Comparison of ENCODE assay signal across 22 cellular contexts in the genomic region with DNA sequence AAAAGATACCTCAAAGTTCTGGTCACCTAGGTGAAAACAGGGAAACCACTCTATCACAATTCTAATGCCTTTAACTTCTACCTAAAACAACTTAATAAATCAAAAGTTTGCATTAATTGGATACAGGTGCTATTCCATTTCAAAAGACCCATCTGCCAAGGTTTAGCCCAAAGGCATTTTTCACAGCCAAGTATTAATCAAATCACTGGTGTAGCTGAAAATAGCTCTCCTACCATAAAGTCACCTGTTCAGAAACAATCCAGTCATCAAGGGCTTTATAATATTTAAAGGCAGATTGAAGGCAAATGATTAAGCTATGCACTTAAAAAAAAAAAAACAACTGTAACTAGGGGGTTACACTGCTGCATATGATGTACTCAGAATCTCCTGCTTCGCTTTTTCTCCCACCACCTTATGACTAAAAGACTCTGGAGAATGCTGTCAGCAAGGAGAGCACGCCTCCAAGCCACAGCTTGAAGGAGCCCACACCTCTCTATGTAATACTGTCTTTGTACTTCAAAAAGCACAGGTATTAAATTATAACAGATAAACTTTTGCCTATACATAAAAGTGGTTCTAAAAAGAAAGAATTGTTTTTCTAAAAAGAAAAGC. TPM values are rescaled to one million over a fixed set of nuclear protein-coding genes. Genes with fewer than 3 reads are reported as not detected.
A peak's percentile ranks its signal among the peaks of the same experiment; 100 is the strongest.
DNase-seq lines count a peak whose midpoint lies in the region; ATAC-seq lines count a peak whose summit lies in the region.
"Had no signal": no experiment of that assay in that cellular context is flagged by ENCODE, and none has a peak within 500 bp of the region (broad histone marks: within the 10 kb centered on the region; RNA-seq: fewer than 3 reads in every experiment).

No MANE protein-coding gene starts in this region.

- H3K9me3 Mint-ChIP-seq in activated T-cell treated with anti-CD3 and anti-CD28 coated beads, Interleukin-2, amount 50 U/mL, for 4 hours = no peaks in the 10 kb centered on the region
- H3K9me3 Mint-ChIP-seq in central memory CD8-positive, alpha-beta T cell = no peaks in the 10 kb centered on the region
- H3K9me3 Mint-ChIP-seq in T-helper 2 cell treated with Interferon-gamma antibody and Interleukin-4, amounts not matched to agents 5 μg/mL and 100 μg/mL, for 36 hours = peaks cover 2% of the 10 kb centered on the region
- H3K9me3 Mint-ChIP-seq: activated naive CD4-positive, alpha-beta T cell treated with anti-CD3 and anti-CD28 coated beads for 36 hours had no signal

- DNase-seq in activated T-cell treated with anti-CD3 and anti-CD28 coated beads, Interleukin-2, amount 50 U/mL, for 4 hours = no peak
- no peak for DNase-seq in activated T-cell treated with anti-CD3 and anti-CD28 coated beads, Interleukin-2, amount 50 U/mL, for 48 hours
- DNase-seq in central memory CD8-positive, alpha-beta T cell (ENCODE audit: low spot score in 2 of 2) = no peak
- DNase-seq in renal cortical epithelial cell (ENCODE audit: low read depth) (peak; percentile 23), NCI-H187 (lab: John Stamatoyannopoulos, UW) (no peak)
- DNase-seq in T-helper 2 cell treated with Interferon-gamma antibody and Interleukin-4, amounts not matched to agents 5 μg/mL and 100 μg/mL, for 36 hours (ENCODE audit: low spot score) = no peak
- DNase-seq: activated naive CD4-positive, alpha-beta T cell treated with anti-CD3 and anti-CD28 coated beads for 36 hours; body of pancreas; IMR-90; left colon; MM.1S; mucosa of descending colon; NCI-H1694 treated with DMSO at 0.1 percent for 48 hours; NCI-H446 treated with DMSO at 0.1 percent for 48 hours; sigmoid colon; SW 1271; uterus had no signal

- H3K4me1 ChIP-seq in HUES48 (ENCODE audit: control insufficient read depth, insufficient read depth, low read length) = peaks cover 54% of the 10 kb centered on the region
- H3K4me1 ChIP-seq: uterus had no signal

- peak overlapping the region; percentile 49 for H3K27ac ChIP-seq in HUES48 (ENCODE audit: low read depth, low read length)
- H3K27ac ChIP-seq: body of pancreas, gastroesophageal sphincter, sigmoid colon had no signal

- ATAC-seq in activated T-cell treated with anti-CD3 and anti-CD28 coated beads, Interleukin-2, amount 50 U/mL, for 4 hours = peak; percentile 68 to 70
- ATAC-seq in central memory CD8-positive, alpha-beta T cell (replicated peaks; ENCODE audit: extremely low read depth, poor library complexity, severe bottlenecking) = no peak
- ATAC-seq in GM19035 (IDR thresholded peaks at IDR 0.05; ENCODE audit: unreplicated experiment) = no peak
- ATAC-seq: body of pancreas, esophagus mucosa, gastroesophageal sphincter, left colon, mucosa of descending colon had no signal

- no peaks in the 10 kb centered on the region for H3K27me3 ChIP-seq in HUES48 (ENCODE audit: control insufficient read depth, insufficient read depth, low read length)
- H3K27me3 ChIP-seq: body of pancreas, gastroesophageal sphincter, sigmoid colon, uterus had no signal

- peak overlapping the region; percentile 7 for H3K4me3 Mint-ChIP-seq in activated T-cell treated with anti-CD3 and anti-CD28 coated beads, Interleukin-2, amount 50 U/mL, for 4 hours
- H3K4me3 Mint-ChIP-seq in central memory CD8-positive, alpha-beta T cell = no peak overlapping the region
- no peak overlapping the region for H3K4me3 Mint-ChIP-seq in T-helper 2 cell treated with Interferon-gamma antibody and Interleukin-4, amounts not matched to agents 5 μg/mL and 100 μg/mL, for 36 hours
- H3K4me3 Mint-ChIP-seq: activated naive CD4-positive, alpha-beta T cell treated with anti-CD3 and anti-CD28 coated beads for 36 hours had no signal

- H3K9me3 ChIP-seq in HUES48 (ENCODE audit: control insufficient read depth, insufficient read depth, low read length) = no peaks in the 10 kb centered on the region
- H3K9me3 ChIP-seq: body of pancreas, gastroesophageal sphincter, mucosa of descending colon, sigmoid colon, uterus had no signal

- no peak overlapping the region for H3K9ac ChIP-seq in HUES48 (ENCODE audit: low read depth, low read length)

- H3K4me1 Mint-ChIP-seq in activated T-cell treated with anti-CD3 and anti-CD28 coated beads, Interleukin-2, amount 50 U/mL, for 4 hours (ENCODE audit: low read depth) = peaks cover 71% of the 10 kb centered on the region
- peaks cover 65% of the 10 kb centered on the region for H3K4me1 Mint-ChIP-seq in central memory CD8-positive, alpha-beta T cell
- peaks cover 53% of the 10 kb centered on the region for H3K4me1 Mint-ChIP-seq in T-helper 2 cell treated with Interferon-gamma antibody and Interleukin-4, amounts not matched to agents 5 μg/mL and 100 μg/mL, for 36 hours (ENCODE audit: low read depth)

- no peaks in the 10 kb centered on the region for H3K27me3 Mint-ChIP-seq in activated T-cell treated with anti-CD3 and anti-CD28 coated beads, Interleukin-2, amount 50 U/mL, for 4 hours (ENCODE audit: low read depth)
- H3K27me3 Mint-ChIP-seq in central memory CD8-positive, alpha-beta T cell = no peaks in the 10 kb centered on the region
- no peaks in the 10 kb centered on the region for H3K27me3 Mint-ChIP-seq in T-helper 2 cell treated with Interferon-gamma antibody and Interleukin-4, amounts not matched to agents 5 μg/mL and 100 μg/mL, for 36 hours (ENCODE audit: low read depth)

- peaks cover 9% of the 10 kb centered on the region for H3K36me3 Mint-ChIP-seq in activated T-cell treated with anti-CD3 and anti-CD28 coated beads, Interleukin-2, amount 50 U/mL, for 4 hours (ENCODE audit: insufficient read depth)
- no peaks in the 10 kb centered on the region for H3K36me3 Mint-ChIP-seq in central memory CD8-positive, alpha-beta T cell (ENCODE audit: insufficient read depth)
- peaks cover 64% of the 10 kb centered on the region for H3K36me3 Mint-ChIP-seq in T-helper 2 cell treated with Interferon-gamma antibody and Interleukin-4, amounts not matched to agents 5 μg/mL and 100 μg/mL, for 36 hours (ENCODE audit: low read depth)

- 0 out of 2 replicates have a peak, but pooled peaks cover 6% of the 10 kb centered on the region for H3K36me3 ChIP-seq in HUES48 (ENCODE audit: control insufficient read depth, insufficient read depth, low read length)
- H3K36me3 ChIP-seq: gastroesophageal sphincter, sigmoid colon, uterus had no signal

- H3K27ac Mint-ChIP-seq in central memory CD8-positive, alpha-beta T cell (ENCODE audit: low read depth) = peak overlapping the region; percentile 85
- no peak overlapping the region for H3K27ac Mint-ChIP-seq in T-helper 2 cell treated with Interferon-gamma antibody and Interleukin-4, amounts not matched to agents 5 μg/mL and 100 μg/mL, for 36 hours
- H3K27ac Mint-ChIP-seq: activated naive CD4-positive, alpha-beta T cell treated with anti-CD3 and anti-CD28 coated beads for 36 hours had no signal

- H3K4me3 ChIP-seq in HUES48 (ENCODE audit: low read depth, low read length) = no peak overlapping the region
- H3K4me3 ChIP-seq: body of pancreas, gastroesophageal sphincter, mucosa of descending colon, sigmoid colon, uterus had no signal

RNA-seq across cellular contexts. Expression of a gene that starts 20.5 kb away (rescaled TPM):
- total RNA-seq in activated T-cell treated with anti-CD3 and anti-CD28 coated beads, Interleukin-2, amount 50 U/mL, for 4 hours = 10 to 100 TPM; 16.4 to 19.2 (median 17.4) TPM
- 49.1 and 113 TPM in 2 replicates for total RNA-seq in renal cortical epithelial cell

RNA-seq across cellular contexts. Expression of a gene that starts 20.9 kb away (rescaled TPM):
- total RNA-seq in activated T-cell treated with anti-CD3 and anti-CD28 coated beads, Interleukin-2, amount 50 U/mL, for 4 hours = 10 to 100 TPM; 60.6 to 61.8 (median 61.6) TPM
- total RNA-seq in renal cortical epithelial cell = 10.9 and 40.3 TPM in 2 replicates

RNA-seq across cellular contexts. Expression of a gene that starts 36.5 kb away (rescaled TPM):
- total RNA-seq in activated T-cell treated with anti-CD3 and anti-CD28 coated beads, Interleukin-2, amount 50 U/mL, for 4 hours = 1 to 10 TPM in 1 of 3 donors, under 1 TPM in 2; 0.55 to 1.3 (median 0.76) TPM
- 0.35 and 1.4 TPM in 2 replicates for total RNA-seq in renal cortical epithelial cell
- total RNA-seq: body of pancreas, H4 had no signal

Comparison
In these comparisons a context has a peak if more than half of its experiments do, and no peak if none do; other contexts are left out.
1. ATAC-seq: peak in activated T-cell treated with anti-CD3 and anti-CD28 coated beads, Interleukin-2, amount 50 U/mL, for 4 hours (2 of 2); none in central memory CD8-positive, alpha-beta T cell (single experiment) and GM19035 (single experiment).